2 cellular contexts compared by ENCODE assay signal in the genomic region with DNA sequence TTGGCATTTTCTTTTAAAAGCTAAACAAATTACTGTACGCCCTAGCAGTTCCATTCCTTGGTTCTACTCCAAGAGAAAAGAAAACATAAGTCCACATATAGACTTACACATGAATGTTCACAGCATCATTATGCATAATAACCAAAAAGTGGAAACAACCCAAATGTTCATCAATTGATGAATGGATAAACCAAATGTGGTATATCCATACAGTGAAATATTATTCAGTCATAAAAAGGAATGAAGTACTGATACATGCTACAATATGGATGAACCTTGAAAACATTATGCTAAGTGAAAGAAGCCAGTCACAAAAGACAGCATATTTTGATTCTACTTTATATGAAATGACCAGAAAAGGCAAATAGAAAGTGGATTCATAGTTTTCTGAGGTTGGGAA.
TF ChIP-seq lines count a peak whose summit lies in the region.

No MANE protein-coding gene starts in this region.

TF ChIP-seq in HEK293, 187 proteins besides CTCF, POLR2A, EP300 and RAD21 (continued from another document):
- TF ChIP-seq, protein P1, sequence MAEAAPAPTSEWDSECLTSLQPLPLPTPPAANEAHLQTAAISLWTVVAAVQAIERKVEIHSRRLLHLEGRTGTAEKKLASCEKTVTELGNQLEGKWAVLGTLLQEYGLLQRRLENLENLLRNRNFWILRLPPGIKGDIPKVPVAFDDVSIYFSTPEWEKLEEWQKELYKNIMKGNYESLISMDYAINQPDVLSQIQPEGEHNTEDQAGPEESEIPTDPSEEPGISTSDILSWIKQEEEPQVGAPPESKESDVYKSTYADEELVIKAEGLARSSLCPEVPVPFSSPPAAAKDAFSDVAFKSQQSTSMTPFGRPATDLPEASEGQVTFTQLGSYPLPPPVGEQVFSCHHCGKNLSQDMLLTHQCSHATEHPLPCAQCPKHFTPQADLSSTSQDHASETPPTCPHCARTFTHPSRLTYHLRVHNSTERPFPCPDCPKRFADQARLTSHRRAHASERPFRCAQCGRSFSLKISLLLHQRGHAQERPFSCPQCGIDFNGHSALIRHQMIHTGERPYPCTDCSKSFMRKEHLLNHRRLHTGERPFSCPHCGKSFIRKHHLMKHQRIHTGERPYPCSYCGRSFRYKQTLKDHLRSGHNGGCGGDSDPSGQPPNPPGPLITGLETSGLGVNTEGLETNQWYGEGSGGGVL (tag by site-specific recombination; IDR thresholded peaks at IDR 0.05), result no peak
- TF ChIP-seq, protein P2, sequence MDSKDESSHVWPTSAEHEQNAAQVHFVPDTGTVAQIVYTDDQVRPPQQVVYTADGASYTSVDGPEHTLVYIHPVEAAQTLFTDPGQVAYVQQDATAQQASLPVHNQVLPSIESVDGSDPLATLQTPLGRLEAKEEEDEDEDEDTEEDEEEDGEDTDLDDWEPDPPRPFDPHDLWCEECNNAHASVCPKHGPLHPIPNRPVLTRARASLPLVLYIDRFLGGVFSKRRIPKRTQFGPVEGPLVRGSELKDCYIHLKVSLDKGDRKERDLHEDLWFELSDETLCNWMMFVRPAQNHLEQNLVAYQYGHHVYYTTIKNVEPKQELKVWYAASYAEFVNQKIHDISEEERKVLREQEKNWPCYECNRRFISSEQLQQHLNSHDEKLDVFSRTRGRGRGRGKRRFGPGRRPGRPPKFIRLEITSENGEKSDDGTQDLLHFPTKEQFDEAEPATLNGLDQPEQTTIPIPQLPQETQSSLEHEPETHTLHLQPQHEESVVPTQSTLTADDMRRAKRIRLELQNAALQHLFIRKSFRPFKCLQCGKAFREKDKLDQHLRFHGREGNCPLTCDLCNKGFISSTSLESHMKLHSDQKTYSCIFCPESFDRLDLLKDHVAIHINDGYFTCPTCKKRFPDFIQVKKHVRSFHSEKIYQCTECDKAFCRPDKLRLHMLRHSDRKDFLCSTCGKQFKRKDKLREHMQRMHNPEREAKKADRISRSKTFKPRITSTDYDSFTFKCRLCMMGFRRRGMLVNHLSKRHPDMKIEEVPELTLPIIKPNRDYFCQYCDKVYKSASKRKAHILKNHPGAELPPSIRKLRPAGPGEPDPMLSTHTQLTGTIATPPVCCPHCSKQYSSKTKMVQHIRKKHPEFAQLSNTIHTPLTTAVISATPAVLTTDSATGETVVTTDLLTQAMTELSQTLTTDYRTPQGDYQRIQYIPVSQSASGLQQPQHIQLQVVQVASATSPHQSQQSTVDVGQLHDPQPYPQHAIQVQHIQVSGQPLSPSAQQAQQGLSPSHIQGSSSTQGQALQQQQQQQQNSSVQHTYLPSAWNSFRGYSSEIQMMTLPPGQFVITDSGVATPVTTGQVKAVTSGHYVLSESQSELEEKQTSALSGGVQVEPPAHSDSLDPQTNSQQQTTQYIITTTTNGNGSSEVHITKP (tag by site-specific recombination; IDR thresholded peaks at IDR 0.05), result no peak

TF ChIP-seq in K562, 482 proteins besides CTCF, POLR2A, EP300 and RAD21 (continued from another document):
- TF ChIP-seq, protein P3, sequence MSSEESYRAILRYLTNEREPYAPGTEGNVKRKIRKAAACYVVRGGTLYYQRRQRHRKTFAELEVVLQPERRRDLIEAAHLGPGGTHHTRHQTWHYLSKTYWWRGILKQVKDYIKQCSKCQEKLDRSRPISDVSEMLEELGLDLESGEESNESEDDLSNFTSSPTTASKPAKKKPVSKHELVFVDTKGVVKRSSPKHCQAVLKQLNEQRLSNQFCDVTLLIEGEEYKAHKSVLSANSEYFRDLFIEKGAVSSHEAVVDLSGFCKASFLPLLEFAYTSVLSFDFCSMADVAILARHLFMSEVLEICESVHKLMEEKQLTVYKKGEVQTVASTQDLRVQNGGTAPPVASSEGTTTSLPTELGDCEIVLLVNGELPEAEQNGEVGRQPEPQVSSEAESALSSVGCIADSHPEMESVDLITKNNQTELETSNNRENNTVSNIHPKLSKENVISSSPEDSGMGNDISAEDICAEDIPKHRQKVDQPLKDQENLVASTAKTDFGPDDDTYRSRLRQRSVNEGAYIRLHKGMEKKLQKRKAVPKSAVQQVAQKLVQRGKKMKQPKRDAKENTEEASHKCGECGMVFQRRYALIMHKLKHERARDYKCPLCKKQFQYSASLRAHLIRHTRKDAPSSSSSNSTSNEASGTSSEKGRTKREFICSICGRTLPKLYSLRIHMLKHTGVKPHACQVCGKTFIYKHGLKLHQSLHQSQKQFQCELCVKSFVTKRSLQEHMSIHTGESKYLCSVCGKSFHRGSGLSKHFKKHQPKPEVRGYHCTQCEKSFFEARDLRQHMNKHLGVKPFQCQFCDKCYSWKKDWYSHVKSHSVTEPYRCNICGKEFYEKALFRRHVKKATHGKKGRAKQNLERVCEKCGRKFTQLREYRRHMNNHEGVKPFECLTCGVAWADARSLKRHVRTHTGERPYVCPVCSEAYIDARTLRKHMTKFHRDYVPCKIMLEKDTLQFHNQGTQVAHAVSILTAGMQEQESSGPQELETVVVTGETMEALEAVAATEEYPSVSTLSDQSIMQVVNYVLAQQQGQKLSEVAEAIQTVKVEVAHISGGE (CRISPR knock-in tag; IDR thresholded peaks at IDR 0.05), result no peak
